ENCODE assay signal across 10 cellular contexts in the genomic region with DNA sequence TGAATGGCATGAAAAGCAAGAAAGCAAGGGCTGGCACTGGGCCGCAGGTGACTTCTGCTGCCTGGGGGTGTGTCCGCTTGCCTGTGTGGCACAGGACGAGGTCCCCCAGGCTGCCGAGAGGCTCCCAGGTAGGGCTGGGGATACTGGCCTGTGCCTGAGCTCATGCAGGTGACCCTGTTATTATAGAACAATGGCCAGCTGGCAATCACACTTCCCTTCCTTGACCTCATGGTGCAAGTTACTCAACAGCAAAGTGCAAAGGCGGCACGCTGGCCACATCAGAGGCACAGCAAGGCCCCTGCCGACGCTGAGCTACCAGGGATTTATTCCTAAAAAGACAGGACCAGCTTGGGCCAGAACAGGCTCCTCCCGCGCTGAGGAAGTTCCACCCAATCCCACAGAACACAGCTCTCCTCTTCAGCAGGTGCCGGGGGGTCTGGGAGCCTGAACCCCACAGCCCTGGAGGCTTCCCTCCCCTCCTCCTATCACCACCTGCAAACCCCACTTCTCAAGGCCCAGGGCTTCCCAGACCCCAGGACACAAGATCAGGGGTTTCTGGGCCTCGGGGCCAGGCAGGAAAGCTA. TPM values are rescaled to one million over a fixed set of nuclear protein-coding genes. Genes with fewer than 3 reads are reported as not detected.
A peak's percentile ranks its signal among the peaks of the same experiment; 100 is the strongest.
DNase-seq lines count a peak whose midpoint lies in the region; ATAC-seq and TF ChIP-seq lines count a peak whose summit lies in the region.
"Had no signal": no experiment of that assay in that cellular context is flagged by ENCODE, and none has a peak within 500 bp of the region (broad histone marks: within the 10 kb centered on the region; RNA-seq: fewer than 3 reads in every experiment).

No MANE protein-coding gene starts in this region.

- H3K27ac ChIP-seq in CD4-positive, CD25-positive, alpha-beta regulatory T cell (ENCODE audit: insufficient read depth, low read length, poor library complexity, severe bottlenecking) = peak overlapping the region; percentile 95

- H3F3A ChIP-seq in Loucy (ENCODE audit: low read depth) = no peaks in the 10 kb centered on the region

- no peak for ATAC-seq in CD4-positive, CD25-positive, alpha-beta regulatory T cell (ENCODE audit: low read depth in 2 of 2)
- no peak for ATAC-seq in GM18505 (IDR thresholded peaks at IDR 0.05; ENCODE audit: unreplicated experiment)
- ATAC-seq in GM21360 (IDR thresholded peaks at IDR 0.05; ENCODE audit: unreplicated experiment) = no peak

- H2AFZ ChIP-seq in Loucy (ENCODE audit: low read length) = no peak overlapping the region

- peak overlapping the region; percentile 81 to 93 (median 82) for H3K4me3 Mint-ChIP-seq in CD4-positive, CD25-positive, alpha-beta regulatory T cell
- H3K4me3 Mint-ChIP-seq in activated naive CD8-positive, alpha-beta T cell = peak overlapping the region; percentile 63
- peak overlapping the region; percentile 30 for H3K4me3 Mint-ChIP-seq in mesothelial cell of epicardium

- H3K9me3 ChIP-seq in CD4-positive, CD25-positive, alpha-beta regulatory T cell (ENCODE audit: control insufficient read depth in 2 of 2, low read length in 2 of 2) = no peaks in the 10 kb centered on the region
- H3K9me3 ChIP-seq in Loucy (ENCODE audit: insufficient read depth, low read depth, low read length) = no peaks in the 10 kb centered on the region

- peaks cover 0 to 42% (median 13%) of the 10 kb centered on the region in 4 donors for H3K4me1 Mint-ChIP-seq in CD4-positive, CD25-positive, alpha-beta regulatory T cell
- H3K4me1 Mint-ChIP-seq in activated naive CD8-positive, alpha-beta T cell (ENCODE audit: low read depth) = peaks cover 17% of the 10 kb centered on the region
- peaks cover 22% of the 10 kb centered on the region for H3K4me1 Mint-ChIP-seq in mesothelial cell of epicardium

- H3K27ac Mint-ChIP-seq in CD4-positive, CD25-positive, alpha-beta regulatory T cell = peak overlapping the region; percentile 88 to 95 (median 93)
- peak overlapping the region; percentile 50 for H3K27ac Mint-ChIP-seq in activated naive CD8-positive, alpha-beta T cell
- peak overlapping the region; percentile 72 for H3K27ac Mint-ChIP-seq in mesothelial cell of epicardium

- H3K9me2 ChIP-seq in Loucy (replicated peaks; ENCODE audit: low read depth, low read length) = no peaks in the 10 kb centered on the region

- DNase-seq in CD4-positive, CD25-positive, alpha-beta regulatory T cell = no peak
- DNase-seq in mesothelial cell of epicardium (ENCODE audit: low spot score in 2 of 2, unreplicated experiment in 2 of 2) = no peak
- DNase-seq in D341Med (ENCODE audit: low spot score) = no peak
- DNase-seq in NCI-H510A treated with DMSO at 0.1 percent for 48 hours (lab: John Stamatoyannopoulos, UW) = no peak
- DNase-seq: DMS79 had no signal

- peaks cover 18% of the 10 kb centered on the region for H3K36me3 ChIP-seq in CD4-positive, CD25-positive, alpha-beta regulatory T cell (ENCODE audit: control insufficient read depth, insufficient read depth, low read length)
- peaks cover 15% of the 10 kb centered on the region; the same call in 1 of the 2 replicates for H3K36me3 ChIP-seq in Loucy (ENCODE audit: insufficient read depth, low read length)

- no peak for TF ChIP-seq CTCF in Loucy (conservative IDR thresholded peaks at IDR 0.05; ENCODE audit: low read length)
- TF ChIP-seq CTCF in mesothelial cell of epicardium (IDR thresholded peaks at IDR 0.05; ENCODE audit: unreplicated experiment) = no peak

- peak overlapping the region; percentile 13 for H3K4me3 ChIP-seq in CD4-positive, CD25-positive, alpha-beta regulatory T cell (ENCODE audit: low read depth, low read length)
- peak overlapping the region; percentile 66 for H3K4me3 ChIP-seq in Loucy (ENCODE audit: low read length, poor library complexity, severe bottlenecking)
- H3K4me3 ChIP-seq: coronary artery had no signal

- peaks cover 57% of the 10 kb centered on the region for H3K4me1 ChIP-seq in CD4-positive, CD25-positive, alpha-beta regulatory T cell (ENCODE audit: control insufficient read depth, insufficient read depth, low read length, poor library complexity, severe bottlenecking)
- peaks cover 55% of the 10 kb centered on the region for H3K4me1 ChIP-seq in Loucy (ENCODE audit: insufficient read depth, low read length, poor library complexity, severe bottlenecking)

- no peaks in the 10 kb centered on the region for H3K27me3 Mint-ChIP-seq in CD4-positive, CD25-positive, alpha-beta regulatory T cell
- no peaks in the 10 kb centered on the region for H3K27me3 Mint-ChIP-seq in activated naive CD8-positive, alpha-beta T cell
- H3K27me3 Mint-ChIP-seq in mesothelial cell of epicardium (ENCODE audit: low read depth) = peaks cover 11% of the 10 kb centered on the region

- no peaks in the 10 kb centered on the region for H4K20me1 ChIP-seq in Loucy (ENCODE audit: insufficient read depth, low read length, poor library complexity, severe bottlenecking)

- no peak for TF ChIP-seq POLR2A in GM18505 (IDR thresholded peaks at IDR 0.05; ENCODE audit: borderline replicate concordance, extremely low read depth, insufficient read depth, insufficient read length)

- no peaks in the 10 kb centered on the region for H3K9me3 Mint-ChIP-seq in CD4-positive, CD25-positive, alpha-beta regulatory T cell
- H3K9me3 Mint-ChIP-seq in activated naive CD8-positive, alpha-beta T cell (ENCODE audit: low read depth) = no peaks in the 10 kb centered on the region
- no peaks in the 10 kb centered on the region for H3K9me3 Mint-ChIP-seq in mesothelial cell of epicardium

- H3K79me2 ChIP-seq in Loucy (ENCODE audit: insufficient read depth, low read length) = no peaks in the 10 kb centered on the region

- H3K4me2 ChIP-seq in Loucy (ENCODE audit: low read depth, low read length, poor library complexity, severe bottlenecking) = peak overlapping the region; percentile 92

- H3K27me3 ChIP-seq in CD4-positive, CD25-positive, alpha-beta regulatory T cell (ENCODE audit: control insufficient read depth, insufficient read depth, low read length) = no peaks in the 10 kb centered on the region
- H3K27me3 ChIP-seq in Loucy (ENCODE audit: insufficient read depth, low read length, poor library complexity, severe bottlenecking) = no peaks in the 10 kb centered on the region

- peak overlapping the region; percentile 78 for H3K9ac ChIP-seq in Loucy (ENCODE audit: low read depth, low read length, poor library complexity, severe bottlenecking)

- H3K36me3 Mint-ChIP-seq in CD4-positive, CD25-positive, alpha-beta regulatory T cell = peaks cover 10% of the 10 kb centered on the region
- H3K36me3 Mint-ChIP-seq in activated naive CD8-positive, alpha-beta T cell = no peaks in the 10 kb centered on the region
- peaks cover 7% of the 10 kb centered on the region for H3K36me3 Mint-ChIP-seq in mesothelial cell of epicardium

RNA-seq across cellular contexts. Expression of gene ADAM8, which starts 1.4 kb away (rescaled TPM):
- 148 TPM for total RNA-seq in CD4-positive, CD25-positive, alpha-beta regulatory T cell
- 10 to 100 TPM; 33.4 to 62.6 (median 49.8) TPM for polyA plus RNA-seq in CD4-positive, CD25-positive, alpha-beta regulatory T cell
- 14.3 to 16.9 TPM (median 16.9 TPM) in 3 replicates for total RNA-seq in mesothelial cell of epicardium

RNA-seq across cellular contexts. Expression of gene TUBGCP2, which starts 30.6 kb away (rescaled TPM):
- total RNA-seq in CD4-positive, CD25-positive, alpha-beta regulatory T cell = 73.8 TPM
- 10 to 100 TPM; 23.5 to 31.8 (median 28.1) TPM for polyA plus RNA-seq in CD4-positive, CD25-positive, alpha-beta regulatory T cell
- total RNA-seq in mesothelial cell of epicardium = 69.6 to 81.0 TPM (median 70.9 TPM) in 3 replicates

RNA-seq across cellular contexts. Expression of gene ZNF511, which starts 30.6 kb away (rescaled TPM):
- 29.1 TPM for total RNA-seq in CD4-positive, CD25-positive, alpha-beta regulatory T cell
- 10 to 100 TPM; 67.5 to 96.4 (median 78.7) TPM for polyA plus RNA-seq in CD4-positive, CD25-positive, alpha-beta regulatory T cell
- 38.6 to 44.9 TPM (median 39.5 TPM) in 3 replicates for total RNA-seq in mesothelial cell of epicardium

RNA-seq across cellular contexts. Expression of gene VENTX, which starts 40.4 kb away (rescaled TPM):
- not detected for total RNA-seq in CD4-positive, CD25-positive, alpha-beta regulatory T cell
- not detected for polyA plus RNA-seq in CD4-positive, CD25-positive, alpha-beta regulatory T cell
- 0.07 to 0.09 TPM in 2 of 3 replicates, not detected in the other for total RNA-seq in mesothelial cell of epicardium

RNA-seq across cellular contexts. Expression of gene UTF1, which starts 48.1 kb away (rescaled TPM):
- total RNA-seq in CD4-positive, CD25-positive, alpha-beta regulatory T cell = not detected
- not detected for polyA plus RNA-seq in CD4-positive, CD25-positive, alpha-beta regulatory T cell
- not detected in 3 replicates for total RNA-seq in mesothelial cell of epicardium

Comparison
In these comparisons a context has a peak if more than half of its experiments do, and no peak if none do; other contexts are left out.
1. H3K4me3 Mint-ChIP-seq: peak in every context shown above with its lines; median percentile 82 in CD4-positive, CD25-positive, alpha-beta regulatory T cell; 63 in activated naive CD8-positive, alpha-beta T cell; 30 in mesothelial cell of epicardium.